ENCODE assay signal across 8 cellular contexts in the genomic region with DNA sequence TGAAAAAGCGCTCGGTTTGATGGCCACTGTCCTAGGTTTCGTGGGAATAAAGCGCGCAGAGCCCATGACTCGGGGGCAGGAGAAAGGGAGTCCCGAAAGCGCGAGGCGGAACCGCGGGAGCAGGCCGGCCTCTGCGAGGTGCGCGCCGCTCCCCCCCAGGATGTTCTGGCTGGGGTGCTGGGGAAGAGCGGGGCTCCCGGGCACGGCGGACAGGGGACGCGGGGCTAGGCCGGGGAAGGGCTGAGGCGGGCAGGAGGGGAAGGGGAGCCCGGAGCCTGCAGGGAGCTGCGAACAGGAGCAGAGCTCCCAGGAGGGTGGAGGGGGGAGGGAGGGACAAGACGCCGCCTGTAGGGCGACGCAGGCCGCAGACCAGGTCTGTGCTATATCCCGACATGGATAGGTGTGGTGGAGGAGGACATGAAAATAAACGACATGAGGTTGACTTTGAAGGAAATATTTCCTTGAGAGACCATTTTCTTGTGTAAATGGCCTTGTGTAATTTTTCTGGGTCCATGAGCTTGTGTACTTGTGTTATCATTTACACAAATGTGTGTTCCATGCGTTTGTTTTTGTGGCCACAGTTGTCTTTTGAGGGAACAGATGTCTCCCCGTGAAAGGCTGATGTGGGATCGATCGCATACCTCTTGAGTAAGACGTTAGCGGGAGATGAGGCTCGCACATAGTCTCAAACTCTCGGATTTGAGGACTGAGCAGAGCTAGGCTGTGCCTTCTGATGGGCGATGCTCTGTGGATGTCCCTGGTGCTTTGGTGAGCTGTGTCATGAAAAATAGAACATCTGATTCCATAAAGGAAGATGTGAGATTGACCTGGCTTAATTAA. TPM values are rescaled to one million over a fixed set of nuclear protein-coding genes. Genes with fewer than 3 reads are reported as not detected.
DNase-seq lines count a peak whose midpoint lies in the region; ATAC-seq lines count a peak whose summit lies in the region.

No MANE protein-coding gene starts in this region.

- DNase-seq in EH (ENCODE audit: low read depth) (peak; percentile 61), HT1080 (ENCODE audit: low read depth) (peak; percentile 35), RPMI8226 (peak; percentile 72), left cardiac atrium (peak; percentile 38), posterior cingulate gyrus (peak in 9 of 10 donors; percentile 22 to 91 (median 41))
- peak; percentile 49 for DNase-seq in activated naive CD8-positive, alpha-beta T cell treated with anti-CD3 and anti-CD28 coated beads, Interleukin-2, amount 50 U/mL, for 24 hours

- no peaks in the 10 kb centered on the region for H3K27me3 Mint-ChIP-seq in activated naive CD8-positive, alpha-beta T cell treated with anti-CD3 and anti-CD28 coated beads, Interleukin-2, amount 50 U/mL, for 24 hours

- H3K9me3 Mint-ChIP-seq in activated naive CD8-positive, alpha-beta T cell treated with anti-CD3 and anti-CD28 coated beads, Interleukin-2, amount 50 U/mL, for 24 hours, result no peaks in the 10 kb centered on the region

- H3K4me1 Mint-ChIP-seq in activated naive CD8-positive, alpha-beta T cell treated with anti-CD3 and anti-CD28 coated beads, Interleukin-2, amount 50 U/mL, for 24 hours, result peaks cover 38% of the 10 kb centered on the region

- H3K27ac Mint-ChIP-seq in activated naive CD8-positive, alpha-beta T cell treated with anti-CD3 and anti-CD28 coated beads, Interleukin-2, amount 50 U/mL, for 24 hours, result peak overlapping the region; percentile 50

- H3K4me3 Mint-ChIP-seq in activated naive CD8-positive, alpha-beta T cell treated with anti-CD3 and anti-CD28 coated beads, Interleukin-2, amount 50 U/mL, for 24 hours, result peak overlapping the region; percentile 79

- peak; percentile 6 for ATAC-seq in activated naive CD8-positive, alpha-beta T cell treated with anti-CD3 and anti-CD28 coated beads, Interleukin-2, amount 50 U/mL, for 24 hours
- ATAC-seq in left cardiac atrium (peak; percentile 9 to 43), GM18870 (IDR thresholded peaks at IDR 0.05; ENCODE audit: unreplicated experiment) (no peak), GM21360 (IDR thresholded peaks at IDR 0.05; ENCODE audit: unreplicated experiment) (no peak)

- H3K36me3 Mint-ChIP-seq in activated naive CD8-positive, alpha-beta T cell treated with anti-CD3 and anti-CD28 coated beads, Interleukin-2, amount 50 U/mL, for 24 hours (ENCODE audit: low read depth), result peaks cover 41% of the 10 kb centered on the region

- intact Hi-C loops in left cardiac atrium (cut with DNase I) (loop anchor here in 1 of 2 donors (2.0 kb wide), 1 partner anchor 38 kb away; a partner anchor contains a TSS), posterior cingulate gyrus (cut with DNase I) (loop anchor here (2.0 to 10.0 kb wide), 3 partner anchors 96 to 180 kb away; a partner anchor contains a TSS)

RNA-seq across cellular contexts. Expression of a gene that starts 1.3 kb away (rescaled TPM):
- 29.2 and 30.1 TPM in 2 replicates for total RNA-seq in HT1080 (2014; rRNA removed; shearing (Covaris generic))
- polyA plus RNA-seq in HT1080 (2015; cell fraction: cytosol; rRNA removed), result 7.5 and 12.0 TPM in 2 replicates
- 60.0 and 68.7 TPM in 2 replicates for polyA plus RNA-seq in HT1080 (2015; cell fraction: nucleus; rRNA removed)
- total RNA-seq in left cardiac atrium, result 10 to 100 TPM; 31.8 to 50.2 TPM

RNA-seq across cellular contexts. Expression of a gene that starts 1.6 kb away (rescaled TPM):
- 11.5 and 16.4 TPM in 2 replicates for total RNA-seq in HT1080 (2014; rRNA removed; shearing (Covaris generic))
- polyA plus RNA-seq in HT1080 (2015; cell fraction: cytosol; rRNA removed), result 8.3 and 11.8 TPM in 2 replicates
- polyA plus RNA-seq in HT1080 (2015; cell fraction: nucleus; rRNA removed), result 24.1 and 31.8 TPM in 2 replicates
- 1 to 10 TPM; 1.0 to 2.5 TPM for total RNA-seq in left cardiac atrium

RNA-seq across cellular contexts. Expression of a gene that starts 39.2 kb away (rescaled TPM):
- 37.7 and 38.2 TPM in 2 replicates for total RNA-seq in HT1080 (2014; rRNA removed; shearing (Covaris generic))
- polyA plus RNA-seq in HT1080 (2015; cell fraction: cytosol; rRNA removed), result 30.7 and 33.5 TPM in 2 replicates
- 19.6 and 24.2 TPM in 2 replicates for polyA plus RNA-seq in HT1080 (2015; cell fraction: nucleus; rRNA removed)
- 10 to 100 TPM; 15.5 to 17.5 TPM for total RNA-seq in left cardiac atrium

RNA-seq across cellular contexts. Expression of a gene that starts 39.9 kb away (rescaled TPM):
- total RNA-seq in HT1080 (2014; rRNA removed; shearing (Covaris generic)), result 75.6 and 91.7 TPM in 2 replicates
- 41.2 and 49.4 TPM in 2 replicates for polyA plus RNA-seq in HT1080 (2015; cell fraction: cytosol; rRNA removed)
- polyA plus RNA-seq in HT1080 (2015; cell fraction: nucleus; rRNA removed), result 143 and 183 TPM in 2 replicates
- total RNA-seq in left cardiac atrium, result 10 to 100 TPM; 52.4 to 66.4 TPM

Comparison
In these comparisons a context has a peak if more than half of its experiments do, and no peak if none do; other contexts are left out.
1. ATAC-seq: peak in activated naive CD8-positive, alpha-beta T cell treated with anti-CD3 and anti-CD28 coated beads, Interleukin-2, amount 50 U/mL, for 24 hours (single experiment) and left cardiac atrium (2 of 2); none in GM18870 (single experiment) and GM21360 (single experiment).
2. Peak in every context shown above with its lines, with median percentiles within 50 percentile points of each other: DNase-seq.